In the genomic region with DNA sequence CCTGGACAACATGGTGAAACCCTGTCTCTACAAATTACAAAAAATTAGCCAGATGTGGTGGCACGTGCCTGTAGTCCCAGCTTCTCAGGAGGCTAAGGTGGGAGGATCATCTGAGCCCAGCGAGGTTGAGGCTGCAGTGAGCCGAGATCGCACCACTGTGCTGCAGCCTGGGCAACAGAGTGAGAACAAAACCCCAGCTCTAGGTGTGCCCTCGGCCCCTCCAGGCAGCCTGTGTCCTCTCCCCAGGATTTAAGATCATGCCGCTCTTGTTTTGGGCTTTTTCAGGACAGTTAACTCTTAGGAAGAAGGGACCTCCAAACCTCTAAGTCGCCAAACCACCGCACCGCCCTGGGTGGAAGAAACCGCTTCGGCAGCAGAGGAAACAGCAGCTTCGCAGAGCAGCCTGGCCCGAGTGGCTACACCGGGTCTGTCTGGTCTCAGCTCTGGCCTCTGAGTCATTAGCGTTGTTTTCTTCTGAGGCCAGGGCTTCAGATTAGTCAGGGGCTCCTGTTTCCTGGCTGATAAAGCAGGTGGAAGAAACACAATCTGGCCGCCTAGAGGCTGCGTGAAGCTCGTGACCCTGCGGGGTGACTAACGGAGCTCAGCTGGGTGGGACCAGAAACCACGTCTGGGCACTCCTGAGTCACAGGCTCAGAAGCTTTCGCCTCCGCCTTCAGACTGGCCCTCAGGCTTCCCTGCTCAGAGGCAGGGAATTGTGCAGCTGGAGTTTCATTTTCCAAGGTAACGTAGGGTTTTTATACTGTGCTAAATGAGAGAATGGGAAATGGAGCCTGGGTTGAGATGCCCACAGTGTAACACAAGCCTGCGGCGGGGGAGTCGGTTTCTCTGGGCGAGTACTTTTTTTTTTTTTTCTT, we compare ENCODE assay signal across 1 cellular context.
TF ChIP-seq lines count a peak whose summit lies in the region.

No MANE protein-coding gene starts in this region.

TF ChIP-seq in WTC11, 78 proteins besides CTCF, POLR2A, EP300 and RAD21 (continued from another document):
- TF ChIP-seq, protein P1, sequence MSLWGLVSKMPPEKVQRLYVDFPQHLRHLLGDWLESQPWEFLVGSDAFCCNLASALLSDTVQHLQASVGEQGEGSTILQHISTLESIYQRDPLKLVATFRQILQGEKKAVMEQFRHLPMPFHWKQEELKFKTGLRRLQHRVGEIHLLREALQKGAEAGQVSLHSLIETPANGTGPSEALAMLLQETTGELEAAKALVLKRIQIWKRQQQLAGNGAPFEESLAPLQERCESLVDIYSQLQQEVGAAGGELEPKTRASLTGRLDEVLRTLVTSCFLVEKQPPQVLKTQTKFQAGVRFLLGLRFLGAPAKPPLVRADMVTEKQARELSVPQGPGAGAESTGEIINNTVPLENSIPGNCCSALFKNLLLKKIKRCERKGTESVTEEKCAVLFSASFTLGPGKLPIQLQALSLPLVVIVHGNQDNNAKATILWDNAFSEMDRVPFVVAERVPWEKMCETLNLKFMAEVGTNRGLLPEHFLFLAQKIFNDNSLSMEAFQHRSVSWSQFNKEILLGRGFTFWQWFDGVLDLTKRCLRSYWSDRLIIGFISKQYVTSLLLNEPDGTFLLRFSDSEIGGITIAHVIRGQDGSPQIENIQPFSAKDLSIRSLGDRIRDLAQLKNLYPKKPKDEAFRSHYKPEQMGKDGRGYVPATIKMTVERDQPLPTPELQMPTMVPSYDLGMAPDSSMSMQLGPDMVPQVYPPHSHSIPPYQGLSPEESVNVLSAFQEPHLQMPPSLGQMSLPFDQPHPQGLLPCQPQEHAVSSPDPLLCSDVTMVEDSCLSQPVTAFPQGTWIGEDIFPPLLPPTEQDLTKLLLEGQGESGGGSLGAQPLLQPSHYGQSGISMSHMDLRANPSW (CRISPR knock-in tag; conservative IDR thresholded peaks at IDR 0.05; ENCODE audit: low read depth): no peak
- no peak for TF ChIP-seq NR1H2 (CRISPR knock-in tag; IDR thresholded peaks at IDR 0.05)
- TF ChIP-seq ESRRA (CRISPR knock-in tag; IDR thresholded peaks at IDR 0.05; ENCODE audit: borderline replicate concordance): no peak
- no peak for TF ChIP-seq ZNF219 (CRISPR knock-in tag; IDR thresholded peaks at IDR 0.05; ENCODE audit: borderline replicate concordance)
- no peak for TF ChIP-seq NR3C1 (CRISPR knock-in tag; conservative IDR thresholded peaks at IDR 0.05; ENCODE audit: low read depth)
- TF ChIP-seq, protein P2, sequence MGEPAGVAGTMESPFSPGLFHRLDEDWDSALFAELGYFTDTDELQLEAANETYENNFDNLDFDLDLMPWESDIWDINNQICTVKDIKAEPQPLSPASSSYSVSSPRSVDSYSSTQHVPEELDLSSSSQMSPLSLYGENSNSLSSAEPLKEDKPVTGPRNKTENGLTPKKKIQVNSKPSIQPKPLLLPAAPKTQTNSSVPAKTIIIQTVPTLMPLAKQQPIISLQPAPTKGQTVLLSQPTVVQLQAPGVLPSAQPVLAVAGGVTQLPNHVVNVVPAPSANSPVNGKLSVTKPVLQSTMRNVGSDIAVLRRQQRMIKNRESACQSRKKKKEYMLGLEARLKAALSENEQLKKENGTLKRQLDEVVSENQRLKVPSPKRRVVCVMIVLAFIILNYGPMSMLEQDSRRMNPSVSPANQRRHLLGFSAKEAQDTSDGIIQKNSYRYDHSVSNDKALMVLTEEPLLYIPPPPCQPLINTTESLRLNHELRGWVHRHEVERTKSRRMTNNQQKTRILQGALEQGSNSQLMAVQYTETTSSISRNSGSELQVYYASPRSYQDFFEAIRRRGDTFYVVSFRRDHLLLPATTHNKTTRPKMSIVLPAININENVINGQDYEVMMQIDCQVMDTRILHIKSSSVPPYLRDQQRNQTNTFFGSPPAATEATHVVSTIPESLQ (CRISPR knock-in tag; IDR thresholded peaks at IDR 0.05): no peak
- TF ChIP-seq, protein P3, sequence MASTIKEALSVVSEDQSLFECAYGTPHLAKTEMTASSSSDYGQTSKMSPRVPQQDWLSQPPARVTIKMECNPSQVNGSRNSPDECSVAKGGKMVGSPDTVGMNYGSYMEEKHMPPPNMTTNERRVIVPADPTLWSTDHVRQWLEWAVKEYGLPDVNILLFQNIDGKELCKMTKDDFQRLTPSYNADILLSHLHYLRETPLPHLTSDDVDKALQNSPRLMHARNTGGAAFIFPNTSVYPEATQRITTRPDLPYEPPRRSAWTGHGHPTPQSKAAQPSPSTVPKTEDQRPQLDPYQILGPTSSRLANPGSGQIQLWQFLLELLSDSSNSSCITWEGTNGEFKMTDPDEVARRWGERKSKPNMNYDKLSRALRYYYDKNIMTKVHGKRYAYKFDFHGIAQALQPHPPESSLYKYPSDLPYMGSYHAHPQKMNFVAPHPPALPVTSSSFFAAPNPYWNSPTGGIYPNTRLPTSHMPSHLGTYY (CRISPR knock-in tag; IDR thresholded peaks at IDR 0.05): no peak
TF ChIP-seq in WTC11: peak in this region for 0.
